ENCODE assay signal across 1 cellular context in genomic region chr1:232511172-232511571, GRCh38.
A peak's percentile ranks its signal among the peaks of the same experiment; 100 is the strongest.
TF ChIP-seq lines count a peak whose summit lies in the region.

No MANE protein-coding gene starts in this region.

TF ChIP-seq in HEK293, 187 proteins besides CTCF, POLR2A, EP300 and RAD21 (continued from another document):
- TF ChIP-seq, protein P1, sequence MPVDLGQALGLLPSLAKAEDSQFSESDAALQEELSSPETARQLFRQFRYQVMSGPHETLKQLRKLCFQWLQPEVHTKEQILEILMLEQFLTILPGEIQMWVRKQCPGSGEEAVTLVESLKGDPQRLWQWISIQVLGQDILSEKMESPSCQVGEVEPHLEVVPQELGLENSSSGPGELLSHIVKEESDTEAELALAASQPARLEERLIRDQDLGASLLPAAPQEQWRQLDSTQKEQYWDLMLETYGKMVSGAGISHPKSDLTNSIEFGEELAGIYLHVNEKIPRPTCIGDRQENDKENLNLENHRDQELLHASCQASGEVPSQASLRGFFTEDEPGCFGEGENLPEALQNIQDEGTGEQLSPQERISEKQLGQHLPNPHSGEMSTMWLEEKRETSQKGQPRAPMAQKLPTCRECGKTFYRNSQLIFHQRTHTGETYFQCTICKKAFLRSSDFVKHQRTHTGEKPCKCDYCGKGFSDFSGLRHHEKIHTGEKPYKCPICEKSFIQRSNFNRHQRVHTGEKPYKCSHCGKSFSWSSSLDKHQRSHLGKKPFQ (tag by site-specific recombination; IDR thresholded peaks at IDR 0.05) = peak; percentile 98
- TF ChIP-seq ZNF629 (tag by site-specific recombination; IDR thresholded peaks at IDR 0.05) (peak; percentile 97), ZNF843 (tag by site-specific recombination; IDR thresholded peaks at IDR 0.05) (no peak), ZNF366 (tag by site-specific recombination; conservative IDR thresholded peaks at IDR 0.05) (peak; percentile 82), YY2 (tag by site-specific recombination; IDR thresholded peaks at IDR 0.05) (no peak), ZBTB17 (tag by site-specific recombination; IDR thresholded peaks at IDR 0.05) (peak; percentile 73; the same call in 1 of the 2 replicates), ZNF596 (tag by site-specific recombination; IDR thresholded peaks at IDR 0.05) (no peak), SP3 (tag by site-specific recombination; IDR thresholded peaks at IDR 0.05) (no peak; the same call in 1 of the 2 replicates), KLF16 (tag by site-specific recombination; IDR thresholded peaks at IDR 0.05) (peak; percentile 50), AEBP2 (tag by site-specific recombination; IDR thresholded peaks at IDR 0.05; ENCODE audit: borderline replicate concordance) (no peak), ATF2 (tag by site-specific recombination; IDR thresholded peaks at IDR 0.05; ENCODE audit: low read depth) (peak; percentile 90), ZNF639 (tag by site-specific recombination; IDR thresholded peaks at IDR 0.05) (peak; percentile 30; the same call in 1 of the 2 replicates), ZNF274 (IDR thresholded peaks at IDR 0.05; ENCODE audit: low read length) (no peak), ZNF274 (tag by site-specific recombination; IDR thresholded peaks at IDR 0.05; ENCODE audit: borderline replicate concordance) (no peak), GFI1B (tag by site-specific recombination; IDR thresholded peaks at IDR 0.05) (no peak), ZNF518A (tag by site-specific recombination; conservative IDR thresholded peaks at IDR 0.05; ENCODE audit: low read depth) (0 out of 2 replicates have a peak, but pooled peaks have one; percentile 12), ZBTB49 (tag by site-specific recombination; IDR thresholded peaks at IDR 0.05; ENCODE audit: low read depth) (no peak), ZIC2 (tag by site-specific recombination; IDR thresholded peaks at IDR 0.05) (peak; percentile 48), IKZF3 (tag by site-specific recombination; IDR thresholded peaks at IDR 0.05) (peak; percentile 58), ZNF221 (tag by site-specific recombination; IDR thresholded peaks at IDR 0.05; ENCODE audit: borderline replicate concordance) (no peak), ZSCAN30 (tag by site-specific recombination; IDR thresholded peaks at IDR 0.05) (0 out of 2 replicates have a peak, but pooled peaks have one; percentile 20), ZNF138 (tag by site-specific recombination; IDR thresholded peaks at IDR 0.05; ENCODE audit: borderline replicate concordance) (no peak), ZNF391 (tag by site-specific recombination; IDR thresholded peaks at IDR 0.05; ENCODE audit: borderline replicate concordance, low read depth) (no peak), ZNF335 (tag by site-specific recombination; conservative IDR thresholded peaks at IDR 0.05) (peak; percentile 38), GLIS1 (tag by site-specific recombination; IDR thresholded peaks at IDR 0.05) (peak; percentile 18; the same call in 1 of the 2 replicates), ZNF791 (tag by site-specific recombination; IDR thresholded peaks at IDR 0.05) (peak; percentile 8; the same call in 1 of the 2 replicates), ZNF112 (tag by site-specific recombination; IDR thresholded peaks at IDR 0.05) (0 out of 2 replicates have a peak, but pooled peaks have one; percentile 37), ZEB2 (tag by site-specific recombination; IDR thresholded peaks at IDR 0.05) (peak; percentile 91), ZNF473 (tag by site-specific recombination; IDR thresholded peaks at IDR 0.05) (no peak), ZNF600 (tag by site-specific recombination; IDR thresholded peaks at IDR 0.05) (no peak), ZNF404 (tag by site-specific recombination; IDR thresholded peaks at IDR 0.05) (0 out of 2 replicates have a peak, but pooled peaks have one; percentile 74), ZNF184 (tag by site-specific recombination; IDR thresholded peaks at IDR 0.05) (peak; percentile 68; the same call in 1 of the 2 replicates), ZBTB44 (tag by site-specific recombination; IDR thresholded peaks at IDR 0.05) (0 out of 2 replicates have a peak, but pooled peaks have one; percentile 21), ZFP37 (tag by site-specific recombination; IDR thresholded peaks at IDR 0.05) (no peak), ZNF398 (tag by site-specific recombination; IDR thresholded peaks at IDR 0.05) (peak; percentile 69)
- TF ChIP-seq, protein P2, sequence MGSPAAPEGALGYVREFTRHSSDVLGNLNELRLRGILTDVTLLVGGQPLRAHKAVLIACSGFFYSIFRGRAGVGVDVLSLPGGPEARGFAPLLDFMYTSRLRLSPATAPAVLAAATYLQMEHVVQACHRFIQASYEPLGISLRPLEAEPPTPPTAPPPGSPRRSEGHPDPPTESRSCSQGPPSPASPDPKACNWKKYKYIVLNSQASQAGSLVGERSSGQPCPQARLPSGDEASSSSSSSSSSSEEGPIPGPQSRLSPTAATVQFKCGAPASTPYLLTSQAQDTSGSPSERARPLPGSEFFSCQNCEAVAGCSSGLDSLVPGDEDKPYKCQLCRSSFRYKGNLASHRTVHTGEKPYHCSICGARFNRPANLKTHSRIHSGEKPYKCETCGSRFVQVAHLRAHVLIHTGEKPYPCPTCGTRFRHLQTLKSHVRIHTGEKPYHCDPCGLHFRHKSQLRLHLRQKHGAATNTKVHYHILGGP (tag by site-specific recombination; IDR thresholded peaks at IDR 0.05) = 0 out of 2 replicates have a peak, but pooled peaks have one; percentile 14
- TF ChIP-seq, protein P3, sequence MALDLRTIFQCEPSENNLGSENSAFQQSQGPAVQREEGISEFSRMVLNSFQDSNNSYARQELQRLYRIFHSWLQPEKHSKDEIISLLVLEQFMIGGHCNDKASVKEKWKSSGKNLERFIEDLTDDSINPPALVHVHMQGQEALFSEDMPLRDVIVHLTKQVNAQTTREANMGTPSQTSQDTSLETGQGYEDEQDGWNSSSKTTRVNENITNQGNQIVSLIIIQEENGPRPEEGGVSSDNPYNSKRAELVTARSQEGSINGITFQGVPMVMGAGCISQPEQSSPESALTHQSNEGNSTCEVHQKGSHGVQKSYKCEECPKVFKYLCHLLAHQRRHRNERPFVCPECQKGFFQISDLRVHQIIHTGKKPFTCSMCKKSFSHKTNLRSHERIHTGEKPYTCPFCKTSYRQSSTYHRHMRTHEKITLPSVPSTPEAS (tag by site-specific recombination; IDR thresholded peaks at IDR 0.05) = no peak
